Comparison of ENCODE assay signal across 10 cellular contexts in the genomic region with DNA sequence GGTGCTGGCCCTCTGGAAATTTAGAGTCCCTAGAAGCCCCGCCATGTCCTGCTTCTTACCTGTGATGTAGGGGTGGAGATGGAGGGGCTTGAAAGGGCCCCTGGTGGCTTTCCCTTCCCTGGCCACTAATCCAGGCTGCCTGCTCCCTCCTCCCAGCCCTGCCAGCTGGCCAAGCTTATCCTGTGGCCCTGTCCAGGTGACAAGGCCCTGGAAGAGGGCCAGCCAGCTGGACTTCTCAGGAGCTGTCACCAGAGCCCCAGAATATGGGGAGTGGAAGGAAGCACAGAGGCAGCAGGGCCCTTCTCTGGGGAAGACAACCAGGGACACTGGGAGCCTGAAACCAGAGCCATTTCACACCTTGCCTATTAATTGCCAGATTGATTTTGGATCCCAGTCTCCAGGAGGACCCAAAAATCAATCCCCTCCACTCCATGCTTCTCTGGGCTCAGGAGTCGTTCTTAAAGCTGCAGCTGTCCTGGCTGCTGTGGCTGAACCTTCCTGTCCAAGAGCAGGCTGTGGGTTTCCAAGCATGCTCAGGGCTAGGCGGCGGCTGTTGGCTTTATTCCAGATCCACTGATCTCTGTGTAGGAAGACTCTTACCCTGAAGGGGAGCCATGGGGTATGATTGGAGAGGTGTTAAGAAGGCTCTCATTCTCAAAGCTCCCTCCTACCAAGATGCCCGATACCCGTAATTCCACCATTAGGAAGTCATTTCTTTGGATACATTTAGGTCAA. TPM values are rescaled to one million over a fixed set of nuclear protein-coding genes. Genes with fewer than 3 reads are reported as not detected.
DNase-seq lines count a peak whose midpoint lies in the region; ATAC-seq lines count a peak whose summit lies in the region.
"Had no signal": no experiment of that assay in that cellular context is flagged by ENCODE, and none has a peak within 500 bp of the region (broad histone marks: within the 10 kb centered on the region; RNA-seq: fewer than 3 reads in every experiment).

No MANE protein-coding gene starts in this region.

- DNase-seq in DMS53 (lab: John Stamatoyannopoulos, UW): peak; percentile 29
- DNase-seq in DMS53 treated with DMSO at 0.1 percent for 48 hours (lab: John Stamatoyannopoulos, UW; ENCODE audit: unreplicated experiment): no peak
- peak; percentile 2 for DNase-seq in NCI-H2227 treated with DMSO at 0.1 percent for 48 hours (lab: John Stamatoyannopoulos, UW)
- DNase-seq in cerebellar cortex (ENCODE audit: low spot score): peak; percentile 82
- peak; percentile 91 for DNase-seq in myocyte (ENCODE audit: low read depth)
- no peak for DNase-seq in GM03348 (ENCODE audit: low spot score)
- DNase-seq: naive thymus-derived CD4-positive, alpha-beta T cell had no signal

- ATAC-seq in HG02885 (IDR thresholded peaks at IDR 0.05; ENCODE audit: poor library complexity, unreplicated experiment): no peak
- no peak for ATAC-seq in GM18907 (IDR thresholded peaks at IDR 0.05; ENCODE audit: unreplicated experiment)
- ATAC-seq: A549; naive thymus-derived CD4-positive, alpha-beta T cell had no signal

RNA-seq across cellular contexts. Expression of a gene that starts 52.6 kb away (rescaled TPM):
- 53.2 and 58.8 TPM in 2 replicates for total RNA-seq in myocyte
- 76.5 TPM for polyA plus RNA-seq in myocyte (2012)

Comparison
In these comparisons a context has a peak if more than half of its experiments do, and no peak if none do; other contexts are left out.
1. DNase-seq: peak in DMS53 (single experiment), NCI-H2227 treated with DMSO at 0.1 percent for 48 hours (single experiment), cerebellar cortex (single experiment) and myocyte (single experiment); none in DMS53 treated with DMSO at 0.1 percent for 48 hours (single experiment) and GM03348 (single experiment).